In the genomic region with DNA sequence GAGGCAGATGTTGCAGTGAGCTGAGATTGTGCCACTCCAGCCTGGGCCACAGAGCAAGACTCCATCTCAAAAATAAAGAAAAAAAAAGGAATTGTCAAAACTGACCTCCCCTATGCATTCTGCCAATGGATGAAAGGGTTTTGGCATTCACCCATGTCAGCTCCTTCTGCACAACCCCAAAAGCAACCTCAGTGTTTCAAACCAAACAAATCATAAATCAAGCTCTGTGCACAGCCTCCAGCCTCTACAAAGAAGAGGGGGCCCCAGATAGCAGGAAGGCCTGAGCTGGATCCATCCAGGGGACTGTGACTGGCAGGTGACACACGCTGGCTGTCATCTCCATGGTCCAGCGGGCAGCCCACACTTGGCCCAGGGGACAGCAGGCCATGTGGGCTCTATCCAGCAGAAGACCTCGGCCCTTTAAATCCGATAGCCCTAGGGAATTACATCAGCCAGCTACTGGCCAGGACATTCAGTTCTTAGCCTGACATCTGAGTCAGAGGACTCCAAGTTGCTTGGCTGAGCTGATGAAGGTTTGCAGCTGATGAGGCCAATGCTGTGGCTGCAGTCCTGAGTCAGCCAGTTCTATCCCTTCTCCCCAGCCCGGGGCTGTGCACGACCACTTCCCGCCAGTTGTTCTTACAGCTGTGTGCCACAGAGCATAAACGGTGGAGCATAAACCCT, we compare ENCODE assay signal across 9 cellular contexts. TPM values are rescaled to one million over a fixed set of nuclear protein-coding genes. Genes with fewer than 3 reads are reported as not detected.
DNase-seq lines count a peak whose midpoint lies in the region; ATAC-seq and FAIRE-seq lines count a peak whose summit lies in the region.
"Had no signal": no experiment of that assay in that cellular context is flagged by ENCODE, and none has a peak within 500 bp of the region (broad histone marks: within the 10 kb centered on the region; RNA-seq: fewer than 3 reads in every experiment).

No MANE protein-coding gene starts in this region.

- H3K4me3 ChIP-seq in MG63, result no peak overlapping the region
- H3K4me3 ChIP-seq: SJSA1 had no signal

- peak; percentile 86 for DNase-seq in MG63
- peak; percentile 55 for DNase-seq in epidermal melanocyte (ENCODE audit: insufficient read length, low spot score)
- peak; percentile 86 for DNase-seq in mesenteric fat pad (ENCODE audit: low spot score)
- DNase-seq in urothelium cell line (ENCODE audit: low spot score), result peak; percentile 52
- DNase-seq in central memory CD4-positive, alpha-beta T cell, result no peak
- no peak for DNase-seq in activated CD4-positive, CD25-positive, alpha-beta regulatory T cell treated with anti-CD3 and anti-CD28 coated beads, Interleukin-2, amount 50 U/mL, for 72 hours
- DNase-seq: activated naive CD4-positive, alpha-beta T cell had no signal

- FAIRE-seq in urothelium cell line (lab: Jason Lieb, UNC), result peak; percentile 85

- H3K27me3 ChIP-seq in MG63, result no peaks in the 10 kb centered on the region

- H3K36me3 ChIP-seq in MG63, result no peaks in the 10 kb centered on the region
- H3K36me3 ChIP-seq: SJSA1 had no signal

- no peak for ATAC-seq in HG03378 (IDR thresholded peaks at IDR 0.05; ENCODE audit: unreplicated experiment)

- H3K9me3 ChIP-seq in MG63, result no peaks in the 10 kb centered on the region
- H3K9me3 ChIP-seq: SJSA1 had no signal

RNA-seq across cellular contexts. Expression of gene FIGNL1, which starts 52.0 kb away (rescaled TPM):
- total RNA-seq in MG63 (2014; rRNA removed; shearing (Covaris generic); ENCODE audit: low replicate concordance), result 11.5 and 16.4 TPM in 2 replicates
- 7.2 TPM for total RNA-seq in mesenteric fat pad

Comparison
In these comparisons a context has a peak if more than half of its experiments do, and no peak if none do; other contexts are left out.
1. DNase-seq: peak in MG63 (single experiment), epidermal melanocyte (single experiment), mesenteric fat pad (single experiment) and urothelium cell line (single experiment); none in central memory CD4-positive, alpha-beta T cell (single experiment) and activated CD4-positive, CD25-positive, alpha-beta regulatory T cell treated with anti-CD3 and anti-CD28 coated beads, Interleukin-2, amount 50 U/mL, for 72 hours (single experiment).